8 cellular contexts compared by ENCODE assay signal in genomic region chr7:151756076-151756731, GRCh38.
DNase-seq lines count a peak whose midpoint lies in the region; ATAC-seq, FAIRE-seq and TF ChIP-seq lines count a peak whose summit lies in the region.

No MANE protein-coding gene starts in this region.

- peak; percentile 78 for DNase-seq in LHCN-M2 (ENCODE audit: low read depth)
- DNase-seq in activated T-cell treated with anti-CD3 and anti-CD28 coated beads for 24 hours (ENCODE audit: low read depth), result peak; percentile 60
- peak; percentile 76 for DNase-seq in hepatic stellate cell (ENCODE audit: low spot score)
- peak; percentile 47 to 53 for DNase-seq in stimulated activated CD8-positive, alpha-beta memory T cell treated with anti-CD3 and anti-CD28 coated beads, Interleukin-7, amount 100 ng/mL, for 4 hours (ENCODE audit: low read depth in 2 of 2)
- no peak for DNase-seq in OCI-M2 (lab: John Stamatoyannopoulos, UW; ENCODE audit: unreplicated experiment)
- DNase-seq in pancreas, result no peak
- no peak for DNase-seq in progenitor cell of endocrine pancreas (ENCODE audit: low spot score, unreplicated experiment)

- H3K9me3 Mint-ChIP-seq in progenitor cell of endocrine pancreas (ENCODE audit: low read depth), result peaks cover 4% of the 10 kb centered on the region

- H3K36me3 ChIP-seq in ACC112 (ENCODE audit: insufficient read depth, low read length), result no peaks in the 10 kb centered on the region
- H3K36me3 ChIP-seq in pancreas, result no peaks in the 10 kb centered on the region

- no peaks in the 10 kb centered on the region for H3K9me3 ChIP-seq in pancreas

- H3K27me3 Mint-ChIP-seq in progenitor cell of endocrine pancreas, result peaks cover 29% of the 10 kb centered on the region

- TF ChIP-seq CTCF in pancreas (IDR thresholded peaks at IDR 0.05) (no peak), progenitor cell of endocrine pancreas (IDR thresholded peaks at IDR 0.05; ENCODE audit: unreplicated experiment) (no peak)

- no peaks in the 10 kb centered on the region for H3K79me2 ChIP-seq in ACC112 (ENCODE audit: control insufficient read depth, insufficient read depth, low read length, unreplicated experiment)

- intact Hi-C loops in pancreas (cut with DNase I), result loop anchor here in 2 of 3 donors (5.0 to 10.0 kb wide), 2 partner anchors 129 to 131 kb away; no protein-coding TSS in a partner anchor

- peaks cover 43% of the 10 kb centered on the region for H3K4me1 ChIP-seq in ACC112 (ENCODE audit: control insufficient read depth, insufficient read depth, low read length, unreplicated experiment)
- H3K4me1 ChIP-seq in pancreas, result no peaks in the 10 kb centered on the region

- no peaks in the 10 kb centered on the region for H3K27me3 ChIP-seq in ACC112 (ENCODE audit: insufficient read depth, low read length)
- H3K27me3 ChIP-seq in pancreas, result no peaks in the 10 kb centered on the region

- no peak overlapping the region for H3K27ac Mint-ChIP-seq in progenitor cell of endocrine pancreas

- no peak overlapping the region for H2AFZ ChIP-seq in ACC112 (ENCODE audit: low read length, unreplicated experiment)

- WGBS in pancreas, 2 donors, result 87 to 93% methylated on average over 19 of the region's 19 CpGs

- no peak for FAIRE-seq in pancreas (lab: Jason Lieb, UNC)

- no peaks in the 10 kb centered on the region for H3K4me1 Mint-ChIP-seq in progenitor cell of endocrine pancreas (ENCODE audit: low read depth)

- H3K4me3 Mint-ChIP-seq in progenitor cell of endocrine pancreas (ENCODE audit: low read depth), result no peak overlapping the region

- no peak for ATAC-seq in pancreas

- H3K36me3 Mint-ChIP-seq in progenitor cell of endocrine pancreas (ENCODE audit: insufficient read depth), result no peaks in the 10 kb centered on the region

- H3K4me3 ChIP-seq in ACC112 (ENCODE audit: low read depth, low read length) (no peak overlapping the region), pancreas (no peak overlapping the region)

- H3K27ac ChIP-seq in ACC112 (ENCODE audit: low read depth, low read length) (peak overlapping the region; percentile 83; the same call in 1 of the 2 replicates), pancreas (no peak overlapping the region)

Comparison
In these comparisons a context has a peak if more than half of its experiments do, and no peak if none do; other contexts are left out.
1. DNase-seq: peak in LHCN-M2 (single experiment), activated T-cell treated with anti-CD3 and anti-CD28 coated beads for 24 hours (single experiment), hepatic stellate cell (single experiment) and stimulated activated CD8-positive, alpha-beta memory T cell treated with anti-CD3 and anti-CD28 coated beads, Interleukin-7, amount 100 ng/mL, for 4 hours (2 of 2); none in OCI-M2 (single experiment), pancreas (0 of 6) and progenitor cell of endocrine pancreas (single experiment).